Comparison of ENCODE assay signal across 34 cellular contexts in genomic region chr3:55357796-55358195, GRCh38.
"Had no signal": no experiment of that assay in that cellular context is flagged by ENCODE, and none has a peak within 500 bp of the region (broad histone marks: within the 10 kb centered on the region; RNA-seq: fewer than 3 reads in every experiment).

No MANE protein-coding gene starts in this region.

- DNase-seq: Karpas-422, Kasumi-1, MG63, MM.1S, MV-4-11, NCI-H1048, NCI-H1092, NCI-H1092 treated with DMSO at 0.1 percent for 48 hours, NCI-H1105, NCI-H1105 treated with DMSO at 0.1 percent for 48 hours, NCI-H1417, NCI-H1417 treated with DMSO at 0.1 percent for 48 hours, NCI-H1436, NCI-H1436 treated with DMSO at 0.1 percent for 48 hours, NCI-H146, NCI-H1694, NCI-H1694 treated with DMSO at 0.1 percent for 48 hours, NCI-H187, NCI-H187 treated with DMSO at 0.1 percent for 48 hours, NCI-H1930, NCI-H2029, NCI-H2029 treated with DMSO at 0.1 percent for 48 hours, NCI-H2081, NCI-H2081 treated with DMSO at 0.1 percent for 48 hours, NCI-H2107, NCI-H2171, NCI-H2171 treated with DMSO at 0.1 percent for 48 hours, NCI-H2227 treated with DMSO at 0.1 percent for 48 hours, NCI-H226, NCI-H345, NCI-H446, NCI-H446 treated with DMSO at 0.1 percent for 48 hours, NCI-H510A, NCI-H510A treated with DMSO at 0.1 percent for 48 hours had no signal
